In genomic region chr9:134560654-134561053, GRCh38 we compare ENCODE assay signal across 34 cellular contexts.
DNase-seq lines count a peak whose midpoint lies in the region; ATAC-seq and TF ChIP-seq lines count a peak whose summit lies in the region.
"Had no signal": no experiment of that assay in that cellular context is flagged by ENCODE, and none has a peak within 500 bp of the region (broad histone marks: within the 10 kb centered on the region; RNA-seq: fewer than 3 reads in every experiment).

No MANE protein-coding gene starts in this region.

- H3K36me3 ChIP-seq in RWPE2 (ENCODE audit: low read depth) (no peaks in the 10 kb centered on the region), hepatocyte (replicated peaks; ENCODE audit: insufficient read depth, low read depth) (no peaks in the 10 kb centered on the region)
- H3K36me3 ChIP-seq: ovary, thyroid gland had no signal

- no peak overlapping the region for H3K4me2 ChIP-seq in hepatocyte
- H3K4me2 ChIP-seq: smooth muscle cell had no signal

- DNase-seq in cardiac septum (ENCODE audit: low spot score) (peak; percentile 20), Right ventricle myocardium inferior (ENCODE audit: missing footprints) (no peak), RWPE2 (ENCODE audit: low spot score) (peak; percentile 18), hepatocyte (ENCODE audit: low spot score) (peak; percentile 1), RKO (ENCODE audit: low spot score) (no peak)
- DNase-seq: ACHN; activated CD4-positive, CD25-positive, alpha-beta regulatory T cell treated with anti-CD3 and anti-CD28 coated beads, Interleukin-2, amount 50 U/mL, for 72 hours; activated CD8-positive, alpha-beta T cell treated with anti-CD3 and anti-CD28 coated beads for 36 hours; activated gamma-delta T cell; activated T-cell treated with anti-CD3 and anti-CD28 coated beads for 4 hours; Calu3; cerebellar nuclear complex; DMS79 treated with DMSO at 0.1 percent for 48 hours; effector CD4-positive, alpha-beta T cell; GF-D8; glutamatergic neuron; HCEC 1CT; kidney glomerular epithelial cell; NCI-H1417; NCI-H2081; NCI-H345; NCI-H748 treated with DMSO at 0.1 percent for 48 hours; SHP77 treated with DMSO at 0.1 percent for 48 hours; stimulated activated CD4-positive, alpha-beta T cell treated with anti-CD3 and anti-CD28 coated beads, Interleukin-1b, Interleukin-23, amount 100 ng/mL, for 48 hours; stimulated activated CD8-positive, alpha-beta memory T cell treated with anti-CD3 and anti-CD28 coated beads, Interleukin-4, amount 100 ng/mL, for 48 hours; stimulated activated naive CD8-positive, alpha-beta T cell treated with anti-CD3 and anti-CD28 coated beads, Interleukin-15, amount 100 ng/mL, for 72 hours; thyroid gland had no signal

- H4K20me1 ChIP-seq in hepatocyte (ENCODE audit: insufficient read depth, poor library complexity, severe bottlenecking): no peaks in the 10 kb centered on the region

- ATAC-seq in Right ventricle myocardium inferior: no peak
- no peak for ATAC-seq in RWPE2 (ENCODE audit: low read depth)
- ATAC-seq in GM21381 (IDR thresholded peaks at IDR 0.05; ENCODE audit: unreplicated experiment): no peak
- no peak for ATAC-seq in HG03135 (IDR thresholded peaks at IDR 0.05; ENCODE audit: unreplicated experiment)
- ATAC-seq: activated CD8-positive, alpha-beta T cell treated with anti-CD3 and anti-CD28 coated beads for 36 hours; body of pancreas; stimulated activated naive CD8-positive, alpha-beta T cell treated with anti-CD3 and anti-CD28 coated beads, Interleukin-15, amount 100 ng/mL, for 72 hours had no signal

- H3K9me3 ChIP-seq in RWPE2 (ENCODE audit: severe bottlenecking): no peaks in the 10 kb centered on the region
- no peaks in the 10 kb centered on the region for H3K9me3 ChIP-seq in hepatocyte (ENCODE audit: low read depth)
- H3K9me3 ChIP-seq: body of pancreas, ovary, thyroid gland had no signal

- no peaks in the 10 kb centered on the region for H3K9me2 ChIP-seq in hepatocyte (replicated peaks; ENCODE audit: insufficient read depth)

- H3K4me3 ChIP-seq in RWPE2 (ENCODE audit: severe bottlenecking): no peak overlapping the region
- no peak overlapping the region for H3K4me3 ChIP-seq in hepatocyte
- H3K4me3 ChIP-seq: body of pancreas, ovary, smooth muscle cell, thyroid gland had no signal

- WGBS in hepatocyte (ENCODE audit: low lambda C conversion rate, missing lambda C conversion rate): 83% methylated on average over 10 of the region's 10 CpGs

- H3K27ac ChIP-seq in RWPE2 (ENCODE audit: poor library complexity, severe bottlenecking) (no peak overlapping the region), hepatocyte (no peak overlapping the region)
- H3K27ac ChIP-seq: body of pancreas, C4-2B, epithelial cell of prostate, ovary, thyroid gland had no signal

- H3K4me1 ChIP-seq in RWPE2 (ENCODE audit: insufficient read depth, poor library complexity, severe bottlenecking) (no peaks in the 10 kb centered on the region), hepatocyte (ENCODE audit: insufficient read depth) (peaks cover 14% of the 10 kb centered on the region)
- H3K4me1 ChIP-seq: body of pancreas, thyroid gland had no signal

- no peaks in the 10 kb centered on the region for H3K79me2 ChIP-seq in hepatocyte

- peaks cover 4% of the 10 kb centered on the region for H3K27me3 ChIP-seq in RWPE2 (ENCODE audit: insufficient read depth, poor library complexity, severe bottlenecking)
- H3K27me3 ChIP-seq in hepatocyte: no peaks in the 10 kb centered on the region
- H3K27me3 ChIP-seq: body of pancreas, ovary, thyroid gland had no signal

- no peak overlapping the region for H2AFZ ChIP-seq in hepatocyte

- intact Hi-C loops in cardiac septum (cut with DNase I): no loop called here
- intact Hi-C loops in Right ventricle myocardium inferior (cut with DNase I): no loop called here

- TF ChIP-seq CTCF in RWPE2 (IDR thresholded peaks at IDR 0.05; ENCODE audit: poor library complexity, severe bottlenecking) (no peak), hepatocyte (IDR thresholded peaks at IDR 0.05; ENCODE audit: poor library complexity) (no peak)

Comparison
In these comparisons a context has a peak if more than half of its experiments do, and no peak if none do; other contexts are left out.
1. DNase-seq: peak in cardiac septum (single experiment), RWPE2 (single experiment) and hepatocyte (single experiment); none in Right ventricle myocardium inferior (single experiment) and RKO (single experiment).